Comparison of ENCODE assay signal across 24 cellular contexts in genomic region chr7:51082096-51082840, GRCh38.
DNase-seq lines count a peak whose midpoint lies in the region; ATAC-seq and TF ChIP-seq lines count a peak whose summit lies in the region.
"Had no signal": no experiment of that assay in that cellular context is flagged by ENCODE, and none has a peak within 500 bp of the region (broad histone marks: within the 10 kb centered on the region; RNA-seq: fewer than 3 reads in every experiment).

No MANE protein-coding gene starts in this region.

- H4K5ac ChIP-seq in mesendoderm (ENCODE audit: low read length): no peak overlapping the region

- H3K9me3 ChIP-seq in heart right ventricle (peaks cover 0 to 3% (median 0%) of the 10 kb centered on the region in 11 donors), T-helper 17 cell (ENCODE audit: control insufficient read depth, low read length, poor library complexity, severe bottlenecking) (no peaks in the 10 kb centered on the region), WERI-Rb-1 (ENCODE audit: severe bottlenecking) (no peaks in the 10 kb centered on the region)

- H4K8ac ChIP-seq in mesendoderm (ENCODE audit: low read depth, low read length): no peak overlapping the region

- H3K23ac ChIP-seq in mesendoderm (ENCODE audit: low read length): no peak overlapping the region

- 61 to 77% methylated on average over 19 of the region's 19 CpGs for WGBS in heart right ventricle, 2 donors
- WGBS in mesendoderm (ENCODE audit: extremely low coverage, insufficient coverage, low lambda C conversion rate): no CpG with 5 or more reads among the region's 19 CpGs

- H3K36me3 ChIP-seq in heart right ventricle (no peaks in the 10 kb centered on the region), mesendoderm (ENCODE audit: control insufficient read depth, insufficient read depth, low read length) (no peaks in the 10 kb centered on the region), WERI-Rb-1 (peaks cover 46% of the 10 kb centered on the region)

- H3K27me3 Mint-ChIP-seq in T-helper 17 cell: peaks cover 22% of the 10 kb centered on the region
- H3K27me3 Mint-ChIP-seq: CD8-positive, alpha-beta memory T cell; IgD-negative memory B cell had no signal

- H2BK120ac ChIP-seq in mesendoderm (ENCODE audit: low read depth, low read length): no peak overlapping the region

- ATAC-seq in Right ventricle myocardium inferior (peak; percentile 67), heart right ventricle (peak in 7 of 8 donors; percentile 50 to 82 (median 67)), T-helper 17 cell (no peak)

- H3K4me3 Mint-ChIP-seq in T-helper 17 cell: no peak overlapping the region
- H3K4me3 Mint-ChIP-seq: CD8-positive, alpha-beta memory T cell; IgD-negative memory B cell had no signal

- TF ChIP-seq CTCF in heart right ventricle (IDR thresholded peaks at IDR 0.05) (peak in 1 of 9 donors; percentile 50), WERI-Rb-1 (IDR thresholded peaks at IDR 0.05; ENCODE audit: low read depth, low read length) (no peak)

- no peaks in the 10 kb centered on the region for H3K36me3 Mint-ChIP-seq in T-helper 17 cell (ENCODE audit: low read depth)
- H3K36me3 Mint-ChIP-seq: CD8-positive, alpha-beta memory T cell; IgD-negative memory B cell had no signal

- no peaks in the 10 kb centered on the region for H3K79me2 ChIP-seq in mesendoderm (ENCODE audit: control insufficient read depth, insufficient read depth, low read length)

- H3K56ac ChIP-seq in mesendoderm (ENCODE audit: low read length): peak overlapping the region; percentile 12

- H3K27ac ChIP-seq in heart right ventricle (peak overlapping the region in 4 of 10 donors; percentile 11 to 51 (median 28)), mesendoderm (ENCODE audit: low read depth, low read length) (no peak overlapping the region), WERI-Rb-1 (no peak overlapping the region)

- peaks cover 2% of the 10 kb centered on the region for H3K4me1 Mint-ChIP-seq in T-helper 17 cell
- H3K4me1 Mint-ChIP-seq: CD8-positive, alpha-beta memory T cell; IgD-negative memory B cell had no signal

- no peaks in the 10 kb centered on the region for H3K79me1 ChIP-seq in mesendoderm (ENCODE audit: low read length)

- H3K27ac Mint-ChIP-seq in T-helper 17 cell: no peak overlapping the region
- H3K27ac Mint-ChIP-seq: CD8-positive, alpha-beta memory T cell; IgD-negative memory B cell had no signal

- no peak overlapping the region for H3K4ac ChIP-seq in mesendoderm (ENCODE audit: low read depth, low read length)

- H3K4me1 ChIP-seq in heart right ventricle: peaks cover 0 to 45% (median 21%) of the 10 kb centered on the region in 9 donors
- H3K4me1 ChIP-seq in mesendoderm (ENCODE audit: control insufficient read depth, low read depth, low read length): peaks cover 5% of the 10 kb centered on the region

- intact Hi-C loops in Right ventricle myocardium inferior (cut with DNase I): no loop called here
- intact Hi-C loops in cardiac septum (cut with DNase I): no loop called here
- intact Hi-C loops in heart right ventricle (cut with DNase I): no loop called here

- no peak overlapping the region for H2BK5ac ChIP-seq in mesendoderm (ENCODE audit: low read length)

- H3K4me2 ChIP-seq in mesendoderm (ENCODE audit: low read length): no peak overlapping the region

- no peak overlapping the region for H2AK5ac ChIP-seq in mesendoderm (ENCODE audit: low read length)

- no peaks in the 10 kb centered on the region for H3K27me3 ChIP-seq in heart right ventricle
- H3K27me3 ChIP-seq in mesendoderm (ENCODE audit: insufficient read depth, low read length, poor library complexity): no peaks in the 10 kb centered on the region
- no peaks in the 10 kb centered on the region for H3K27me3 ChIP-seq in WERI-Rb-1 (ENCODE audit: insufficient read depth, low read depth, severe bottlenecking)

- H3K18ac ChIP-seq in mesendoderm (ENCODE audit: low read length): no peak overlapping the region

- H2BK15ac ChIP-seq in mesendoderm (replicated peaks; ENCODE audit: low read depth): no peak overlapping the region

- H3K4me3 ChIP-seq in heart right ventricle (no peak overlapping the region), mesendoderm (ENCODE audit: low read length) (no peak overlapping the region), WERI-Rb-1 (ENCODE audit: low read depth, low read length) (no peak overlapping the region)

- peak; percentile 70 for DNase-seq in Right ventricle myocardium inferior (ENCODE audit: missing footprints)
- DNase-seq in cardiac septum (ENCODE audit: low spot score): no peak
- DNase-seq in heart right ventricle: peak in 1 of 2 donors; percentile 38
- DNase-seq in mesendoderm: no peak
- DNase-seq in T-helper 17 cell: no peak
- DNase-seq in WERI-Rb-1: no peak
- no peak for DNase-seq in stimulated activated CD4-positive, alpha-beta T cell treated with anti-CD3 and anti-CD28 coated beads, Interleukin-2, amount 100 ng/mL, for 24 hours
- DNase-seq in NCI-H2171 (lab: John Stamatoyannopoulos, UW): no peak
- DNase-seq: AML-193; C1 segment of cervical spinal cord; Calu3; CD8-positive, alpha-beta memory T cell; DMS53; GDM1; H7; Karpas-422; MV-4-11; NCI-H1105 treated with DMSO at 0.1 percent for 48 hours; NCI-H2081; NCI-H2171 treated with DMSO at 0.1 percent for 48 hours; NCI-H446; NCI-H526 treated with DMSO at 0.1 percent for 48 hours; OCI-M1 had no signal

- no peak overlapping the region for H3K9ac ChIP-seq in mesendoderm (ENCODE audit: low read length)
